17 cellular contexts compared by ENCODE assay signal in the genomic region with DNA sequence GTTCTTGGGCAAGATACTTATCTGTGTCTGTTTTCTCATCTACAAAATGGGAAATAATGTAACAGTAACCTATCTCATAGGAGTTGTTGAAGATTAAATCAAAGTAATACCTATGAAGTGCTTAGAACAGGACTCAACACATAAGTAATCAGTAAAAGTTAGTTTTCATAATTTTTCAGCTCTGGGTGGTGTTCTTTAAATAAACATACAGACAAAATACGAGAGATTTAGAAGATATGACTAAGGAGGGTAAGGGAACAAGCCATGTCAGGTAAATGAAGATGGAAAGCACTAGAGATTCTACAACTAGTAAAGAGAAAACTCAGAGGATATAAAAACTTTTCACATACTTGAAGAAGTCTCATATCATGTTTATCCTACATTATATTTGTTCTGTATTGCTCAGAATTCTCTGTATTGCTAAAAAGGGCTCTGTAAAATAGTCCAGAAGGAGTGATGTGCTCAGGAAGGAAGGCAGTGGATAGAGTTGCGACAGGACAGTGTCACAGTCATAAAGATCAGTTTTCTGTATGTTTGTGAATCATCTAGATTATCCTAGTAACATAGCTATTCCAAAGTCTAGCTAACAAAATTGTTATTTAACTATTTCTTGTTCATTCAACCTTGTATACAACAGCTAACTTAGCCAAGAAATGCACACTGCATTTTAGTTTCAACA. TPM values are rescaled to one million over a fixed set of nuclear protein-coding genes. Genes with fewer than 3 reads are reported as not detected.
DNase-seq lines count a peak whose midpoint lies in the region; ATAC-seq, FAIRE-seq and TF ChIP-seq lines count a peak whose summit lies in the region.
"Had no signal": no experiment of that assay in that cellular context is flagged by ENCODE, and none has a peak within 500 bp of the region (broad histone marks: within the 10 kb centered on the region; RNA-seq: fewer than 3 reads in every experiment).

No MANE protein-coding gene starts in this region.

- H3K4me3 Mint-ChIP-seq in Calu3 (ENCODE audit: low read depth, unreplicated experiment) = no peak overlapping the region
- H3K4me3 Mint-ChIP-seq: H9 had no signal

- in situ Hi-C loops in GM12878 (cut with MboI) = no loop called here

- no peaks in the 10 kb centered on the region for H3K27me3 Mint-ChIP-seq in Calu3 (ENCODE audit: unreplicated experiment)

- CTCF ChIA-PET in Calu3 (lab: Charles Lee) (no interaction called here), HEK293 (lab: Yijun Ruan, JAX) (interaction anchor here (0.6 to 2.4 kb wide), 6 partner anchors 11 to 855 kb away, joined by 3 to 13 read pairs (median 3); no protein-coding TSS in a partner anchor), GM12878 (lab: Yijun Ruan, JAX) (interaction anchor here (0.7 to 2.2 kb wide), 4 partner anchors 44 to 742 kb away, joined by 3 to 5 read pairs (median 3); no protein-coding TSS in a partner anchor)

- H3K36me3 ChIP-seq in HEK293 (ENCODE audit: control insufficient read depth in 2 of 2, insufficient read depth in 1 of 2, low read length in 2 of 2) (peaks cover 29 to 58% of the 10 kb centered on the region in 2 experiments), GM12878 (ENCODE audit: control insufficient read depth in 2 of 2, insufficient read depth in 2 of 2, low read length in 1 of 2) (peaks cover 2 to 11% of the 10 kb centered on the region in 2 experiments; a peak in 3 of 4 replicates), mucosa of descending colon (ENCODE audit: low read depth) (no peaks in the 10 kb centered on the region), tibial artery (peaks cover 0 to 9% (median 1%) of the 10 kb centered on the region in 3 donors)

- H3K9ac ChIP-seq in GM12878 (ENCODE audit: control insufficient read depth, insufficient read depth, low read length) = no peak overlapping the region

- no peaks in the 10 kb centered on the region for H3K9me3 Mint-ChIP-seq in Calu3 (ENCODE audit: low read depth, unreplicated experiment)
- H3K9me3 Mint-ChIP-seq: H9 had no signal

- BruUV-seq in Calu3 (replicated peaks; lab: Mats Ljungman, UMichigan) (TSS peak; percentile 11), GM12878 (replicated peaks; lab: Mats Ljungman, UMichigan) (TSS peak; percentile 29)

- no peaks in the 10 kb centered on the region for H3K4me1 Mint-ChIP-seq in Calu3 (ENCODE audit: low read depth, unreplicated experiment)
- H3K4me1 Mint-ChIP-seq: H9 had no signal

- H3K79me2 ChIP-seq in GM12878 (ENCODE audit: control insufficient read depth, insufficient read depth, low read length) = no peaks in the 10 kb centered on the region

- H4K20me1 ChIP-seq in GM12878 (ENCODE audit: control insufficient read depth, insufficient read depth) = no peaks in the 10 kb centered on the region

- POLR2A ChIA-PET in HEK293 (lab: Yijun Ruan, JAX) = interaction anchor here (0.6 to 1.6 kb wide), 6 partner anchors 14 to 938 kb away, joined by 4 to 10 read pairs (median 6); a partner anchor contains a TSS
- POLR2A ChIA-PET in GM12878 (lab: Charles Lee) = interaction anchor here (0.9 kb wide), 1 partner anchor 116 kb away, joined by 5 read pairs; no protein-coding TSS in a partner anchor

- intact Hi-C loops in Calu3 (cut with micrococcal nuclease; ENCODE audit: unreplicated experiment) = no loop called here
- intact Hi-C loops in GM12878 (cut with micrococcal nuclease; ENCODE audit: unreplicated experiment) = no loop called here
- intact Hi-C loops in mucosa of descending colon (cut with DNase I, micrococcal nuclease) = no loop called here
- intact Hi-C loops in tibial artery (cut with DNase I; ENCODE audit: low total_unique reads) = no loop called here

- H3K4me3 ChIP-seq in HEK293 (ENCODE audit: low read depth, low read length) (no peak overlapping the region), GM12878 (no peak overlapping the region), mucosa of descending colon (no peak overlapping the region), tibial artery (no peak overlapping the region)

- H3K27ac ChIP-seq in HEK293 (ENCODE audit: extremely low read depth, low read depth, low read length) (no peak overlapping the region), GM12878 (ENCODE audit: control insufficient read depth, insufficient read depth) (no peak overlapping the region), tibial artery (no peak overlapping the region)
- H3K27ac ChIP-seq: C4-2B had no signal

- no peak for TF ChIP-seq EP300 in GM12878 (IDR thresholded peaks at IDR 0.05; ENCODE audit: borderline replicate concordance in 1 of 2, control insufficient read depth in 1 of 2, low read depth in 2 of 2, low read length in 2 of 2)

- no peak overlapping the region for H2AFZ ChIP-seq in GM12878 (ENCODE audit: control insufficient read depth, low read depth, low read length)

- TF ChIP-seq CTCF in Calu3 (IDR thresholded peaks at IDR 0.05; ENCODE audit: unreplicated experiment) (no peak), HEK293 (tag by site-specific recombination; IDR thresholded peaks at IDR 0.05) (no peak), GM12878 (IDR thresholded peaks at IDR 0.05 in 2 of 3, conservative IDR thresholded peaks at IDR 0.05 in 1 of 3; ENCODE audit: control insufficient read depth in 2 of 3, extremely low read depth in 1 of 3, insufficient read depth in 1 of 3, low read depth in 3 of 3, low read length in 3 of 3) (no peak), mucosa of descending colon (IDR thresholded peaks at IDR 0.05) (no peak), tibial artery (IDR thresholded peaks at IDR 0.05) (no peak)

- H3K9me3 ChIP-seq in HEK293 (ENCODE audit: control insufficient read depth, insufficient read depth, low read depth, low read length) (no peaks in the 10 kb centered on the region), GM12878 (replicated peaks; ENCODE audit: control insufficient read depth, insufficient read depth, low read length) (no peaks in the 10 kb centered on the region), mucosa of descending colon (no peaks in the 10 kb centered on the region), tibial artery (no peaks in the 10 kb centered on the region)

- H3K27ac Mint-ChIP-seq in Calu3 (ENCODE audit: unreplicated experiment) = no peak overlapping the region
- H3K27ac Mint-ChIP-seq: H9 had no signal

- 81% methylated on average over 2 of the region's 2 CpGs for whole genome bisulfite sequencing in GM12878 (ENCODE audit: insufficient coverage, insufficient replicate concordance, low lambda C conversion rate, missing lambda C conversion rate)

- H3K36me3 Mint-ChIP-seq in Calu3 (ENCODE audit: insufficient read depth, unreplicated experiment) = peaks cover 9% of the 10 kb centered on the region

- peaks cover 4% of the 10 kb centered on the region for H3K4me1 ChIP-seq in HEK293 (ENCODE audit: control insufficient read depth, insufficient read depth, low read length)
- H3K4me1 ChIP-seq in GM12878 (ENCODE audit: control insufficient read depth, insufficient read depth, low read length) = no peaks in the 10 kb centered on the region
- H3K4me1 ChIP-seq in mucosa of descending colon (ENCODE audit: low read depth) = no peaks in the 10 kb centered on the region
- no peaks in the 10 kb centered on the region for H3K4me1 ChIP-seq in tibial artery

- no peak for TF ChIP-seq POLR2A in GM12878 (IDR thresholded peaks at IDR 0.05; ENCODE audit: low read depth, low read length)

- FAIRE-seq in GM12878 (lab: Jason Lieb, UNC) = no peak

- H3K4me2 ChIP-seq in GM12878 (ENCODE audit: control insufficient read depth, insufficient read depth) = no peak overlapping the region

- SMC1A ChIA-PET in GM12878 (lab: Charles Lee; ENCODE audit: uncharacterized antibody, unreplicated experiment) = interaction anchor here (0.7 to 1.5 kb wide), 3 partner anchors 11 to 167 kb away, joined by 4 to 7 read pairs (median 4); no protein-coding TSS in a partner anchor

- no peak for DNase-seq in Calu3
- no peak for DNase-seq in GM12878 (ENCODE audit: low read depth, low spot score)
- no peak for DNase-seq in mucosa of descending colon
- DNase-seq in tibial artery = no peak
- no peak for DNase-seq in medulla oblongata (ENCODE audit: extremely low spot score)
- DNase-seq: AML-193, DND-41, H9, NCI-H1105, NCI-H1694, NCI-H2081 treated with DMSO at 0.1 percent for 48 hours, NCI-H510A treated with DMSO at 0.1 percent for 48 hours, NCI-H774, SIG-M5 had no signal

- H3K27me3 ChIP-seq in GM12878 (replicated peaks in 1 of 2; ENCODE audit: control insufficient read depth in 2 of 2, insufficient read depth in 2 of 2, low read length in 1 of 2) (no peaks in the 10 kb centered on the region), tibial artery (no peaks in the 10 kb centered on the region)

- RAD21 ChIA-PET in GM12878 (lab: Charles Lee; ENCODE audit: unreplicated experiment) = no interaction called here

- TF ChIP-seq RAD21 in GM12878 (IDR thresholded peaks at IDR 0.05; ENCODE audit: insufficient read depth, low read depth, low read length) = no peak

- ATAC-seq in GM12878 (no peak), mucosa of descending colon (peak; percentile 58), HG02981 (IDR thresholded peaks at IDR 0.05; ENCODE audit: unreplicated experiment) (no peak)

TF ChIP-seq in HEK293, 187 proteins besides CTCF, POLR2A, EP300 and RAD21 (continues in another document):
- no peak for TF ChIP-seq ZNF76 (tag by site-specific recombination; IDR thresholded peaks at IDR 0.05; ENCODE audit: borderline replicate concordance, low read depth)

RNA-seq across cellular contexts. Expression of a gene that starts 16.0 kb away (rescaled TPM):
- 13.6 and 14.3 TPM in 2 replicates for total RNA-seq in Calu3 (2022)
- total RNA-seq in GM12878 (2013; cell fraction: nucleolus; rRNA removed) = 8.5 and 9.8 TPM in 2 replicates
- 7.6 and 9.2 TPM in 2 replicates for total RNA-seq in GM12878 (2014; rRNA removed)
- total RNA-seq in GM12878 (2014; rRNA removed; fragmentation: Illumina TruSeq; extraction: Trizol) = 10.9 and 11.0 TPM in 2 replicates
- 7.0 and 7.7 TPM in 2 replicates for total RNA-seq in GM12878 (2021)
- polyA plus RNA-seq in GM12878 (2011; ENCODE audit: low read depth) = 1.1 TPM
- 9.0 and 14.4 TPM in 2 replicates for polyA plus RNA-seq in GM12878 (2011; rRNA removed)
- 4.0 and 4.7 TPM in 2 replicates for polyA plus RNA-seq in GM12878 (2011; cell fraction: cytosol; rRNA removed)
- polyA plus RNA-seq in GM12878 (2011; cell fraction: nucleus; rRNA removed) = 5.1 and 6.4 TPM in 2 replicates
- polyA plus RNA-seq in GM12878 (2012) = 1.6 and 3.0 TPM in 2 replicates
- polyA plus RNA-seq in GM12878 (2014; fragmentation: Illumina TruSeq; extraction: Trizol) = 9.3 and 14.0 TPM in 2 replicates
- 1 to 10 TPM; 5.9 to 6.5 TPM for polyA plus RNA-seq in GM12878 (2014; fragmentation: Nextera tagmentation; extraction: Ambion mirVana)
- 4.7 and 7.2 TPM in 2 replicates for polyA plus RNA-seq in GM12878 (2014; rRNA removed)
- 10 to 100 TPM; 12.8 to 13.5 TPM for polyA plus RNA-seq in GM12878 (2016; fragmentation: Nextera tagmentation; extraction: Ambion mirVana)
- polyA minus RNA-seq in GM12878 (2011; rRNA and poly(A)+ RNA removed) = 7.0 and 8.0 TPM in 2 replicates
- 2.4 and 2.7 TPM in 2 replicates for polyA minus RNA-seq in GM12878 (2011; cell fraction: cytosol; rRNA and poly(A)+ RNA removed)
- 3.5 and 7.8 TPM in 2 replicates for polyA minus RNA-seq in GM12878 (2011; cell fraction: nucleus; rRNA and poly(A)+ RNA removed)
- 1 to 10 TPM; 3.8 to 4.5 (median 4.4) TPM for total RNA-seq in mucosa of descending colon
